ENCODE assay signal across 14 cellular contexts in the genomic region with DNA sequence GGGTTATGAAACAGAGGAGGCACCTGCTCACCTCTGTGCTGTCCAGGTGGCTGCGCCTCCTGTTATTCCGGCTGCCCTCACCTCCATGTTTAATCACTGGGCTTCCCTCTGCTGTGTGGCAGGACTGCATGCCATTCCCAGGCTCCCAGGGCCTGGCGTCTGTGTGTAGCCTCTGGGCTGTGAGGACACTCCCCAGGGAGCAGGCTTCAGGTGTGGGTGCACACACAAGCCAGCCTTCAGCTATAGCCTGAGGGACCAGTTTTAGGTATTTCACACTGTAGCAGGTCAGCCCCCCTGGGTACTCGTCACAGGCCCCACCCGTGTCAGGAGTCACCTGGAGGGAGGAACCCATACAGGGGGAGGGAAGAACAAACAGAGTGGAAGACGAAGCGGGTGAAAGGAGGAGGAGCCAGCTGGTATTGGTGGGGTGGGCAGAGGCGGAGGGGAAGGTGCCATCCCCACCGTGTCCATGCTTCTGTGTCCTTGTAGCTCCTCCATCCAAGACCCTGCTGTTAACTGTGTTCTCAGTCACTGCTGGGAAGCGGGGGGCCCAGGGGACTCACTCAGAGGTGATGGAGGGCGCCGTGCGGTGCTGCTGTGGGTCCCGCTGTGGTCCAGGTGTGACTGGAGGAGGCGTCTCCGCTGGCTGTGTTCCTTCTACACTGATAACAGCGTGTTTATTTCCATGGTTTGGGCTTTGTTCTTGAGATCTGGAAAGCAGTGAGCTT.
A peak's percentile ranks its signal among the peaks of the same experiment; 100 is the strongest.
DNase-seq lines count a peak whose midpoint lies in the region; ATAC-seq and TF ChIP-seq lines count a peak whose summit lies in the region.
"Had no signal": no experiment of that assay in that cellular context is flagged by ENCODE, and none has a peak within 500 bp of the region (broad histone marks: within the 10 kb centered on the region; RNA-seq: fewer than 3 reads in every experiment).

No MANE protein-coding gene starts in this region.

- POLR2A ChIA-PET in activated CD4-positive, alpha-beta T cell treated with anti-CD3 and anti-CD28 coated beads for 36 hours (lab: Charles Lee): no interaction called here
- POLR2A ChIA-PET in SK-N-SH (lab: Yijun Ruan, JAX): no interaction called here

- no peak overlapping the region for H3K4me3 Mint-ChIP-seq in activated CD4-positive, alpha-beta T cell treated with anti-CD3 and anti-CD28 coated beads for 36 hours
- no peak overlapping the region for H3K4me3 Mint-ChIP-seq in chondrocyte (ENCODE audit: unreplicated experiment)
- H3K4me3 Mint-ChIP-seq: IgD-negative memory B cell had no signal

- H3K9ac ChIP-seq in SK-N-SH: no peak overlapping the region

- H3K4me3 ChIP-seq in hepatocyte (no peak overlapping the region), stomach (no peak overlapping the region), SK-N-SH (ENCODE audit: low read depth in 2 of 2, low read length in 1 of 2) (no peak overlapping the region)
- H3K4me3 ChIP-seq: upper lobe of left lung had no signal

- TF ChIP-seq EP300 in stomach (IDR thresholded peaks at IDR 0.05) (no peak), SK-N-SH (IDR thresholded peaks at IDR 0.05; ENCODE audit: borderline replicate concordance in 1 of 2, low read depth in 1 of 2, low read length in 1 of 2) (no peak)

- TF ChIP-seq CTCF in hepatocyte (IDR thresholded peaks at IDR 0.05; ENCODE audit: poor library complexity) (no peak), stomach (IDR thresholded peaks at IDR 0.05) (no peak), chondrocyte (IDR thresholded peaks at IDR 0.05) (no peak), SK-N-SH (IDR thresholded peaks at IDR 0.05) (no peak)

- H3K9me3 Mint-ChIP-seq in activated CD4-positive, alpha-beta T cell treated with anti-CD3 and anti-CD28 coated beads for 36 hours (ENCODE audit: low read depth): no peaks in the 10 kb centered on the region
- H3K9me3 Mint-ChIP-seq in chondrocyte (ENCODE audit: low read depth): no peaks in the 10 kb centered on the region
- H3K9me3 Mint-ChIP-seq: IgD-negative memory B cell had no signal

- no peaks in the 10 kb centered on the region for H3K9me3 ChIP-seq in hepatocyte (ENCODE audit: low read depth)
- H3K9me3 ChIP-seq in stomach: no peaks in the 10 kb centered on the region
- H3K9me3 ChIP-seq in SK-N-SH: no peaks in the 10 kb centered on the region
- H3K9me3 ChIP-seq: upper lobe of left lung had no signal

- H3K4me1 ChIP-seq in hepatocyte (ENCODE audit: insufficient read depth) (peaks cover 8% of the 10 kb centered on the region), stomach (peaks cover 15 to 51% (median 30%) of the 10 kb centered on the region in 4 donors), SK-N-SH (ENCODE audit: control insufficient read depth in 1 of 2, insufficient read depth in 2 of 2, low read depth in 1 of 2, low read length in 1 of 2) (peaks cover 9 to 43% of the 10 kb centered on the region in 2 experiments; a peak in 3 of 4 replicates)

- no peak overlapping the region for H2AFZ ChIP-seq in hepatocyte
- no peak overlapping the region for H2AFZ ChIP-seq in SK-N-SH (ENCODE audit: low read depth)

- H3K27me3 ChIP-seq in hepatocyte (no peaks in the 10 kb centered on the region), stomach (no peaks in the 10 kb centered on the region), SK-N-SH (ENCODE audit: insufficient read depth) (no peaks in the 10 kb centered on the region)
- H3K27me3 ChIP-seq: upper lobe of left lung had no signal

- no peaks in the 10 kb centered on the region for H3K36me3 ChIP-seq in hepatocyte (replicated peaks; ENCODE audit: insufficient read depth, low read depth)
- peaks cover 27 to 73% (median 63%) of the 10 kb centered on the region in 4 donors for H3K36me3 ChIP-seq in stomach
- H3K36me3 ChIP-seq in SK-N-SH (replicated peaks in 1 of 2; ENCODE audit: control insufficient read depth in 1 of 2, insufficient read depth in 2 of 2, low read length in 1 of 2): peaks cover 0 to 41% of the 10 kb centered on the region in 2 experiments

- H3K4me2 ChIP-seq in hepatocyte: no peak overlapping the region
- no peak overlapping the region for H3K4me2 ChIP-seq in SK-N-SH

- no peak for TF ChIP-seq RAD21 in SK-N-SH (IDR thresholded peaks at IDR 0.05; ENCODE audit: low read length)

- H3K79me2 ChIP-seq in hepatocyte (no peaks in the 10 kb centered on the region), SK-N-SH (ENCODE audit: insufficient read depth) (no peaks in the 10 kb centered on the region)

- peaks cover 26% of the 10 kb centered on the region for H3K4me1 Mint-ChIP-seq in activated CD4-positive, alpha-beta T cell treated with anti-CD3 and anti-CD28 coated beads for 36 hours
- H3K4me1 Mint-ChIP-seq in chondrocyte (ENCODE audit: low read depth): peaks cover 17% of the 10 kb centered on the region

- DNase-seq in activated effector memory CD4-positive, alpha-beta T cell treated with anti-CD3 and anti-CD28 coated beads, Interleukin-2, amount 50 U/mL, for 16 hours: peak; percentile 50
- no peak for DNase-seq in activated effector memory CD4-positive, alpha-beta T cell treated with Interleukin-2 at 50 U/mL for 16 hours
- DNase-seq in NCI-H510A treated with DMSO at 0.1 percent for 48 hours (lab: John Stamatoyannopoulos, UW) (peak; percentile 67), hepatocyte (ENCODE audit: low spot score) (no peak), stomach (peak; percentile 57), chondrocyte (ENCODE audit: low spot score) (no peak), SK-N-SH (no peak)
- no peak for DNase-seq in activated CD4-positive, alpha-beta T cell treated with anti-CD3 and anti-CD28 coated beads for 36 hours
- DNase-seq: DMS 273 treated with DMSO at 0.1 percent for 48 hours, mammary epithelial cell, NCI-H1105 treated with DMSO at 0.1 percent for 48 hours had no signal

- no peak overlapping the region for H3K27ac Mint-ChIP-seq in activated CD4-positive, alpha-beta T cell treated with anti-CD3 and anti-CD28 coated beads for 36 hours
- H3K27ac Mint-ChIP-seq in chondrocyte (ENCODE audit: unreplicated experiment): no peak overlapping the region

- H3F3A ChIP-seq in SK-N-SH (replicated peaks; ENCODE audit: insufficient read depth): no peaks in the 10 kb centered on the region

- no peak for ATAC-seq in activated CD4-positive, alpha-beta T cell treated with anti-CD3 and anti-CD28 coated beads for 36 hours
- ATAC-seq: activated CD4-positive, CD25-positive, alpha-beta regulatory T cell treated with anti-CD3 and anti-CD28 coated beads, Interleukin-2, amount 50 U/mL, for 24 hours had no signal

- WGBS in hepatocyte (ENCODE audit: low lambda C conversion rate, missing lambda C conversion rate): 81% methylated on average over 17 of the region's 17 CpGs
- 47 to 63% (median 60%) methylated on average over 17 of the region's 17 CpGs for WGBS in stomach, 5 donors
- WGBS in SK-N-SH (ENCODE audit: low lambda C conversion rate): 94% methylated on average over 17 of the region's 17 CpGs

- H4K20me1 ChIP-seq in hepatocyte (ENCODE audit: insufficient read depth, poor library complexity, severe bottlenecking) (no peaks in the 10 kb centered on the region), SK-N-SH (ENCODE audit: insufficient read depth) (no peaks in the 10 kb centered on the region)

- intact Hi-C loops in stomach (cut with DNase I; ENCODE audit: low total_unique reads): no loop called here
- intact Hi-C loops in activated CD4-positive, alpha-beta T cell treated with anti-CD3 and anti-CD28 coated beads for 36 hours (cut with DNase I, micrococcal nuclease): no loop called here

- H3K36me3 Mint-ChIP-seq in activated CD4-positive, alpha-beta T cell treated with anti-CD3 and anti-CD28 coated beads for 36 hours (ENCODE audit: low read depth): peaks cover 40% of the 10 kb centered on the region
- peaks cover 18% of the 10 kb centered on the region for H3K36me3 Mint-ChIP-seq in chondrocyte (ENCODE audit: low read depth)

- H3K27me3 Mint-ChIP-seq in activated CD4-positive, alpha-beta T cell treated with anti-CD3 and anti-CD28 coated beads for 36 hours: no peaks in the 10 kb centered on the region
- no peaks in the 10 kb centered on the region for H3K27me3 Mint-ChIP-seq in chondrocyte (ENCODE audit: low read depth)
- H3K27me3 Mint-ChIP-seq: IgD-negative memory B cell had no signal

- no peak for TF ChIP-seq POLR2A in stomach (IDR thresholded peaks at IDR 0.05)

- CTCF ChIA-PET in activated CD4-positive, alpha-beta T cell treated with anti-CD3 and anti-CD28 coated beads for 36 hours (lab: Charles Lee): interaction anchor here (1.6 kb wide), 1 partner anchor 607 kb away, joined by 4 read pairs; no protein-coding TSS in a partner anchor
- CTCF ChIA-PET in SK-N-SH (lab: Yijun Ruan, JAX): interaction anchor here (0.8 to 1.8 kb wide), 6 partner anchors 16 to 606 kb away, joined by 3 to 8 read pairs (median 4); no protein-coding TSS in a partner anchor

- no peaks in the 10 kb centered on the region for H3K9me2 ChIP-seq in hepatocyte (replicated peaks; ENCODE audit: insufficient read depth)
- H3K9me2 ChIP-seq in SK-N-SH: no peaks in the 10 kb centered on the region

- H3K27ac ChIP-seq in hepatocyte (peak overlapping the region; percentile 55), stomach (peak overlapping the region in 4 of 5 donors; percentile 7 to 47 (median 28)), SK-N-SH (ENCODE audit: low read depth in 2 of 2, low read length in 1 of 2) (peak overlapping the region in 1 of 2 experiments; percentile 11; a peak in 1 of 4 replicates)
- H3K27ac ChIP-seq: upper lobe of left lung had no signal

TF ChIP-seq in SK-N-SH, 30 proteins besides CTCF, POLR2A, EP300 and RAD21 (continues in another document):
- TF ChIP-seq SMC3 (IDR thresholded peaks at IDR 0.05; ENCODE audit: low read depth, low read length) (no peak), RFX5 (IDR thresholded peaks at IDR 0.05; ENCODE audit: low read length) (no peak), SIN3A (IDR thresholded peaks at IDR 0.05; ENCODE audit: borderline replicate concordance, low read depth, low read length) (no peak), JUND (IDR thresholded peaks at IDR 0.05) (no peak), FOXJ3 (CRISPR knock-in tag; IDR thresholded peaks at IDR 0.05) (no peak), TCF12 (IDR thresholded peaks at IDR 0.05) (no peak), NRF1 (IDR thresholded peaks at IDR 0.05; ENCODE audit: low read depth, low read length) (no peak), POLR2AphosphoS5 (IDR thresholded peaks at IDR 0.05; ENCODE audit: low read depth, low read length) (no peak)
- TF ChIP-seq, protein P1, sequence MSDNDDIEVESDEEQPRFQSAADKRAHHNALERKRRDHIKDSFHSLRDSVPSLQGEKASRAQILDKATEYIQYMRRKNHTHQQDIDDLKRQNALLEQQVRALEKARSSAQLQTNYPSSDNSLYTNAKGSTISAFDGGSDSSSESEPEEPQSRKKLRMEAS (IDR thresholded peaks at IDR 0.05; ENCODE audit: low read depth): no peak

Comparison
In these comparisons a context has a peak if more than half of its experiments do, and no peak if none do; other contexts are left out.
1. DNase-seq: peak in activated effector memory CD4-positive, alpha-beta T cell treated with anti-CD3 and anti-CD28 coated beads, Interleukin-2, amount 50 U/mL, for 16 hours (single experiment), NCI-H510A treated with DMSO at 0.1 percent for 48 hours (single experiment) and stomach (single experiment); none in activated effector memory CD4-positive, alpha-beta T cell treated with Interleukin-2 at 50 U/mL for 16 hours (single experiment), hepatocyte (single experiment), activated CD4-positive, alpha-beta T cell treated with anti-CD3 and anti-CD28 coated beads for 36 hours (single experiment), chondrocyte (single experiment) and SK-N-SH (single experiment).